ENCODE assay signal across 1 cellular context in the genomic region with DNA sequence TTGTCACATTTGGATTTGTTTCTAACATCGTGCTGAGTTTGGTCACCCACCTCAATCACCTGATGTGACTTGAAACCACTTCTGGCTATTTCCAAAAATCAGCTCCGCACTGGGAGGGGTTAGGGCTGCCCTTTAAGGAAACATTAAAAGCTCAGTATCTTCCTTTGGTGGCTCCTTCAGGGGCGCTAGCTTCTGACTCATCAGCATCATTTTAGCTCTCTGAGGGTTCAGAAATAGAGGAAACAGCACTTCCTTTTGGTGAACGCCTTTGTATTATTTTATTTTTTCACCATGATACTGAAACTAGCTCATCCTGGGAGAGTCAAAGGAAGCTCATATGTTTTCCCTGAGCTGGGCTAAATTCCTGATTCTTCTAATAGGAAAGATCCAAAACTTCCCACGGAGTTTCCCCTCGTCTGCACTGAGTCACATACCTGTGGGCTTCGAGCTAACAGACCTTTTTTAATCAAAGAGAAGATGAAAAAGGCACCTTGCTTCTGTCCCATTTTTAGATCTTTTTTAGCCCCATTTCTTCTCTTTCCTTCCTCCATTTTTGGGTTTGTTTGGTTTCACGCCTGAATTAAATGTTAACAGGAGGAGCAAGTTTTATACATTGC.
TF ChIP-seq lines count a peak whose summit lies in the region.

No MANE protein-coding gene starts in this region.

TF ChIP-seq in GM23338, 12 proteins besides CTCF, POLR2A, EP300 and RAD21 (continued from another document):
- TF ChIP-seq, protein P1, sequence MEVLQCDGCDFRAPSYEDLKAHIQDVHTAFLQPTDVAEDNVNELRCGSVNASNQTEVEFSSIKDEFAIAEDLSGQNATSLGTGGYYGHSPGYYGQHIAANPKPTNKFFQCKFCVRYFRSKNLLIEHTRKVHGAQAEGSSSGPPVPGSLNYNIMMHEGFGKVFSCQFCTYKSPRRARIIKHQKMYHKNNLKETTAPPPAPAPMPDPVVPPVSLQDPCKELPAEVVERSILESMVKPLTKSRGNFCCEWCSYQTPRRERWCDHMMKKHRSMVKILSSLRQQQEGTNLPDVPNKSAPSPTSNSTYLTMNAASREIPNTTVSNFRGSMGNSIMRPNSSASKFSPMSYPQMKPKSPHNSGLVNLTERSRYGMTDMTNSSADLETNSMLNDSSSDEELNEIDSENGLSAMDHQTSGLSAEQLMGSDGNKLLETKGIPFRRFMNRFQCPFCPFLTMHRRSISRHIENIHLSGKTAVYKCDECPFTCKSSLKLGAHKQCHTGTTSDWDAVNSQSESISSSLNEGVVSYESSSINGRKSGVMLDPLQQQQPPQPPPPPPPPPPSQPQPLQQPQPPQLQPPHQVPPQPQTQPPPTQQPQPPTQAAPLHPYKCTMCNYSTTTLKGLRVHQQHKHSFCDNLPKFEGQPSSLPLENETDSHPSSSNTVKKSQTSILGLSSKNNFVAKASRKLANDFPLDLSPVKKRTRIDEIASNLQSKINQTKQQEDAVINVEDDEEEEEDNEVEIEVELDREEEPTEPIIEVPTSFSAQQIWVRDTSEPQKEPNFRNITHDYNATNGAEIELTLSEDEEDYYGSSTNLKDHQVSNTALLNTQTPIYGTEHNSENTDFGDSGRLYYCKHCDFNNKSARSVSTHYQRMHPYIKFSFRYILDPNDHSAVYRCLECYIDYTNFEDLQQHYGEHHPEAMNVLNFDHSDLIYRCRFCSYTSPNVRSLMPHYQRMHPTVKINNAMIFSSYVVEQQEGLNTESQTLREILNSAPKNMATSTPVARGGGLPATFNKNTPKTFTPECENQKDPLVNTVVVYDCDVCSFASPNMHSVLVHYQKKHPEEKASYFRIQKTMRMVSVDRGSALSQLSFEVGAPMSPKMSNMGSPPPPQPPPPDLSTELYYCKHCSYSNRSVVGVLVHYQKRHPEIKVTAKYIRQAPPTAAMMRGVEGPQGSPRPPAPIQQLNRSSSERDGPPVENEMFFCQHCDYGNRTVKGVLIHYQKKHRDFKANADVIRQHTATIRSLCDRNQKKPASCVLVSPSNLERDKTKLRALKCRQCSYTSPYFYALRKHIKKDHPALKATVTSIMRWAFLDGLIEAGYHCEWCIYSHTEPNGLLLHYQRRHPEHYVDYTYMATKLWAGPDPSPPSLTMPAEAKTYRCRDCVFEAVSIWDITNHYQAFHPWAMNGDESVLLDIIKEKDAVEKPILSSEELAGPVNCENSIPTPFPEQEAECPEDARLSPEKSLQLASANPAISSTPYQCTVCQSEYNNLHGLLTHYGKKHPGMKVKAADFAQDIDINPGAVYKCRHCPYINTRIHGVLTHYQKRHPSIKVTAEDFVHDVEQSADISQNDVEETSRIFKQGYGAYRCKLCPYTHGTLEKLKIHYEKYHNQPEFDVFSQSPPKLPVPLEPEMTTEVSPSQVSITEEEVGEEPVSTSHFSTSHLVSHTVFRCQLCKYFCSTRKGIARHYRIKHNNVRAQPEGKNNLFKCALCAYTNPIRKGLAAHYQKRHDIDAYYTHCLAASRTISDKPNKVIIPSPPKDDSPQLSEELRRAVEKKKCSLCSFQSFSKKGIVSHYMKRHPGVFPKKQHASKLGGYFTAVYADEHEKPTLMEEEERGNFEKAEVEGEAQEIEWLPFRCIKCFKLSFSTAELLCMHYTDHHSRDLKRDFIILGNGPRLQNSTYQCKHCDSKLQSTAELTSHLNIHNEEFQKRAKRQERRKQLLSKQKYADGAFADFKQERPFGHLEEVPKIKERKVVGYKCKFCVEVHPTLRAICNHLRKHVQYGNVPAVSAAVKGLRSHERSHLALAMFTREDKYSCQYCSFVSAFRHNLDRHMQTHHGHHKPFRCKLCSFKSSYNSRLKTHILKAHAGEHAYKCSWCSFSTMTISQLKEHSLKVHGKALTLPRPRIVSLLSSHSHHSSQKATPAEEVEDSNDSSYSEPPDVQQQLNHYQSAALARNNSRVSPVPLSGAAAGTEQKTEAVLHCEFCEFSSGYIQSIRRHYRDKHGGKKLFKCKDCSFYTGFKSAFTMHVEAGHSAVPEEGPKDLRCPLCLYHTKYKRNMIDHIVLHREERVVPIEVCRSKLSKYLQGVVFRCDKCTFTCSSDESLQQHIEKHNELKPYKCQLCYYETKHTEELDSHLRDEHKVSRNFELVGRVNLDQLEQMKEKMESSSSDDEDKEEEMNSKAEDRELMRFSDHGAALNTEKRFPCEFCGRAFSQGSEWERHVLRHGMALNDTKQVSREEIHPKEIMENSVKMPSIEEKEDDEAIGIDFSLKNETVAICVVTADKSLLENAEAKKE (CRISPR knock-in tag; IDR thresholded peaks at IDR 0.05) = no peak
- no peak for TF ChIP-seq ETS1 (IDR thresholded peaks at IDR 0.05)
- no peak for TF ChIP-seq EZH2phosphoT487 (IDR thresholded peaks at IDR 0.05; ENCODE audit: unreplicated experiment)
- no peak for TF ChIP-seq NANOG (IDR thresholded peaks at IDR 0.05; ENCODE audit: borderline replicate concordance)
- TF ChIP-seq JUNB (IDR thresholded peaks at IDR 0.05; ENCODE audit: unreplicated experiment) = no peak
- TF ChIP-seq POLR2AphosphoS5 (IDR thresholded peaks at IDR 0.05; ENCODE audit: low read depth) = no peak
- no peak for TF ChIP-seq STAT1 (IDR thresholded peaks at IDR 0.05; ENCODE audit: unreplicated experiment)
